ENCODE assay signal across 12 cellular contexts in the genomic region with DNA sequence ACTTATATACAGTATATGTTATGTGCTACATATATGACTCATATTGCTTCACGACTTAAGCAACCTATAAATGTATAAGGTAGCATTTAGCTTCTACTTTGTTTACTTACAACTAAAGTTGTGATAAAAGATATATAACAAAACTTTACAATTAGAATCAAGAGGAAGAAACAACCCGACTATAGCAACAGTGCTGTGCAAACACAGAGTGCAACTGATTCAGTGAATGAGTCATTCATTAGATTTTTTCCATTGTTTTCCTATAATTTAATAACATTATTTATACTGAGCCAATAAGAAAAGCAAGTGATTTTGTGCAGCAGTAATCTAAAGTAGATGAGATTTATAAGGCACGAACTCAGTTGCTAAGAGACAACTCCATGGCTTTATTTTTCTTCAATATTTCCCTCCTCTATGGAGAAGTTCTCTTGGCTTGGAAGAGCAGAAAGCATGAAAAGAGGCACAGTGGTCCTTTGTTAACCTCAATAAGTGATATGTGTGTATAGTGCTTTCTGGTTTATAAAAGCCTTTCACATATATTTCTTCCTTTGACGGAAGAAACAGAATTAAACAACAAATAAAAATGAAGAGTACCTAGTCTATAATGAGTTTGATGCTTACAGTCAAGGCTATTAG. TPM values are rescaled to one million over a fixed set of nuclear protein-coding genes. Genes with fewer than 3 reads are reported as not detected.
A peak's percentile ranks its signal among the peaks of the same experiment; 100 is the strongest.
DNase-seq lines count a peak whose midpoint lies in the region; ATAC-seq, FAIRE-seq and TF ChIP-seq lines count a peak whose summit lies in the region.
"Had no signal": no experiment of that assay in that cellular context is flagged by ENCODE, and none has a peak within 500 bp of the region (broad histone marks: within the 10 kb centered on the region; RNA-seq: fewer than 3 reads in every experiment).

No MANE protein-coding gene starts in this region.

- no peaks in the 10 kb centered on the region for H3K9me3 ChIP-seq in PC-3 (ENCODE audit: low read length)
- H3K9me3 ChIP-seq in endothelial cell of umbilical vein (replicated peaks; ENCODE audit: control insufficient read depth, insufficient read depth, low read length) = no peaks in the 10 kb centered on the region
- H3K9me3 ChIP-seq in neuronal stem cell (replicated peaks in 1 of 2; ENCODE audit: control insufficient read depth in 2 of 2, insufficient read depth in 1 of 2, low read depth in 1 of 2, low read length in 2 of 2) = peaks cover 0 to 2% of the 10 kb centered on the region in 2 donors
- H3K9me3 ChIP-seq: gastroesophageal sphincter, right atrium auricular region had no signal

- TF ChIP-seq CTCF in GM23338 (conservative IDR thresholded peaks at IDR 0.05; ENCODE audit: low read depth in 2 of 2) = no peak
- no peak for TF ChIP-seq CTCF in PC-3 (conservative IDR thresholded peaks at IDR 0.05; ENCODE audit: low read depth, low read length)
- TF ChIP-seq CTCF in endothelial cell of umbilical vein (IDR thresholded peaks at IDR 0.05; ENCODE audit: extremely low read depth in 1 of 2, insufficient read depth in 1 of 2, low read depth in 1 of 2, low read length in 2 of 2) = no peak

- H2AFZ ChIP-seq in GM23338 (no peak overlapping the region), PC-3 (ENCODE audit: low read length) (no peak overlapping the region), endothelial cell of umbilical vein (ENCODE audit: low read depth, low read length) (no peak overlapping the region), neuronal stem cell (ENCODE audit: low read length) (peak overlapping the region; percentile 48)

- H3F3A ChIP-seq in GM23338 (replicated peaks; ENCODE audit: low read depth) (no peaks in the 10 kb centered on the region), PC-3 (ENCODE audit: low read length, unreplicated experiment) (no peaks in the 10 kb centered on the region)

- no peaks in the 10 kb centered on the region for H3K9me3 Mint-ChIP-seq in GM23338

- H3K27ac ChIP-seq in GM23338 (ENCODE audit: low read depth) (no peak overlapping the region), PC-3 (ENCODE audit: low read length) (peak overlapping the region; percentile 63), endothelial cell of umbilical vein (ENCODE audit: insufficient read depth, low read depth, low read length) (no peak overlapping the region), neuronal stem cell (replicated peaks; ENCODE audit: low read length) (no peak overlapping the region)
- H3K27ac ChIP-seq: gastroesophageal sphincter, right atrium auricular region had no signal

- H4K20me1 ChIP-seq in GM23338 (replicated peaks; ENCODE audit: insufficient read depth) = no peaks in the 10 kb centered on the region
- H4K20me1 ChIP-seq in PC-3 (ENCODE audit: low read length) = no peaks in the 10 kb centered on the region
- no peaks in the 10 kb centered on the region for H4K20me1 ChIP-seq in endothelial cell of umbilical vein (replicated peaks; ENCODE audit: control insufficient read depth, extremely low read depth, insufficient read depth, low read length)

- CTCF ChIA-PET in PC-3 (lab: Charles Lee) (no interaction called here), endothelial cell of umbilical vein (lab: Charles Lee) (interaction anchor here (1.3 kb wide), 1 partner anchor 10 kb away, joined by 3 read pairs; no protein-coding TSS in a partner anchor)

- H3K9ac ChIP-seq in PC-3 (ENCODE audit: low read length) = peak overlapping the region; percentile 7; the same call in 1 of the 2 replicates
- H3K9ac ChIP-seq in endothelial cell of umbilical vein (replicated peaks; ENCODE audit: extremely low read depth, insufficient read depth, low read length) = no peak overlapping the region
- H3K9ac ChIP-seq in neuronal stem cell (ENCODE audit: low read depth, low read length, poor library complexity) = no peak overlapping the region

- no peak overlapping the region for H2AK5ac ChIP-seq in neuronal stem cell (ENCODE audit: low read depth, low read length)

- no peaks in the 10 kb centered on the region for H3K79me1 ChIP-seq in neuronal stem cell (ENCODE audit: low read depth, low read length)

- no peaks in the 10 kb centered on the region for H3K36me3 ChIP-seq in GM23338 (ENCODE audit: insufficient read depth)
- no peaks in the 10 kb centered on the region for H3K36me3 ChIP-seq in PC-3 (ENCODE audit: low read depth, low read length)
- H3K36me3 ChIP-seq in endothelial cell of umbilical vein (ENCODE audit: control insufficient read depth in 2 of 2, extremely low read depth in 1 of 2, insufficient read depth in 2 of 2, low read length in 2 of 2) = no peaks in the 10 kb centered on the region
- H3K36me3 ChIP-seq in neuronal stem cell (replicated peaks in 1 of 2; ENCODE audit: control insufficient read depth in 2 of 2, insufficient read depth in 2 of 2, low read length in 2 of 2) = peaks cover 2 to 4% of the 10 kb centered on the region in 2 donors
- H3K36me3 ChIP-seq: gastroesophageal sphincter, right atrium auricular region had no signal

- no peak overlapping the region for H4K8ac ChIP-seq in neuronal stem cell (ENCODE audit: low read depth, low read length)

- peaks cover 30% of the 10 kb centered on the region for H3K4me1 Mint-ChIP-seq in GM23338

- H2BK120ac ChIP-seq in neuronal stem cell (ENCODE audit: low read depth, low read length) = no peak overlapping the region

- H3K9me1 ChIP-seq in endothelial cell of umbilical vein (replicated peaks; ENCODE audit: control insufficient read depth, extremely low read depth, insufficient read depth, low read length) = no peaks in the 10 kb centered on the region

- no peaks in the 10 kb centered on the region for H3K36me3 Mint-ChIP-seq in GM23338 (ENCODE audit: low read depth)

- H3K27ac Mint-ChIP-seq in GM23338 = peak overlapping the region; percentile 89

- ATAC-seq in GM23338 (no peak), PC-3 (peak; percentile 80), HG03460 (IDR thresholded peaks at IDR 0.05; ENCODE audit: unreplicated experiment) (no peak)
- ATAC-seq: gastroesophageal sphincter had no signal

- dilution Hi-C loops in endothelial cell of umbilical vein (cut with MboI; ENCODE audit: extremely low pct_ligation_motif_present, low sequenced_read_pairs) = no loop called here

- TF ChIP-seq POLR2A in endothelial cell of umbilical vein (IDR thresholded peaks at IDR 0.05; ENCODE audit: low read depth, low read length) = no peak

- H3K18ac ChIP-seq in neuronal stem cell (ENCODE audit: low read length) = no peak overlapping the region

- DNase-seq in GM23338 (ENCODE audit: low spot score) (no peak), PC-3 (peak; percentile 64), endothelial cell of umbilical vein (ENCODE audit: low read depth, low spot score) (peak; percentile 83), neuronal stem cell (ENCODE audit: low spot score) (no peak), Ammon's horn (ENCODE audit: low spot score) (no peak), SKM-1 treated with dmso at 0.1 percent for 144 hours (lab: John Stamatoyannopoulos, UW; ENCODE audit: unreplicated experiment) (no peak)
- DNase-seq: activated CD8-positive, alpha-beta memory T cell treated with anti-CD3 and anti-CD28 coated beads, Interleukin-2, amount 50 U/mL, for 4 hours; T1000 had no signal

- H2BK5ac ChIP-seq in neuronal stem cell (ENCODE audit: low read length) = no peak overlapping the region

- H3K4me2 ChIP-seq in GM23338 (no peak overlapping the region), PC-3 (ENCODE audit: low read length) (peak overlapping the region; percentile 53), endothelial cell of umbilical vein (ENCODE audit: insufficient read depth, low read length) (peak overlapping the region; percentile 9), neuronal stem cell (ENCODE audit: insufficient read depth, low read length, poor library complexity, severe bottlenecking) (no peak overlapping the region)

- H2BK15ac ChIP-seq in neuronal stem cell (ENCODE audit: low read length) = no peak overlapping the region

- BruUV-seq in PC-3 (replicated peaks; lab: Mats Ljungman, UMichigan) (no TSS peak), endothelial cell of umbilical vein (replicated peaks; lab: Mats Ljungman, UMichigan) (no TSS peak)

- H2BK12ac ChIP-seq in neuronal stem cell (ENCODE audit: low read length) = no peak overlapping the region

- H3K23ac ChIP-seq in neuronal stem cell (ENCODE audit: low read depth, low read length, poor library complexity) = no peak overlapping the region

- no peak overlapping the region for H4K91ac ChIP-seq in neuronal stem cell (ENCODE audit: low read depth, low read length, poor library complexity)

- H3K14ac ChIP-seq in neuronal stem cell (ENCODE audit: low read length) = no peak overlapping the region

- H3K4me3 ChIP-seq in GM23338 (no peak overlapping the region), PC-3 (ENCODE audit: low read length) (no peak overlapping the region), endothelial cell of umbilical vein (replicated peaks in 1 of 3; ENCODE audit: insufficient read depth in 1 of 3, low read depth in 1 of 3, low read length in 3 of 3) (no peak overlapping the region), neuronal stem cell (ENCODE audit: low read length in 2 of 2) (no peak overlapping the region)
- H3K4me3 ChIP-seq: gastroesophageal sphincter, right atrium auricular region had no signal

- no peak overlapping the region for H3K4me3 Mint-ChIP-seq in GM23338

- H3K4me1 ChIP-seq in GM23338 (ENCODE audit: insufficient read depth) (no peaks in the 10 kb centered on the region; the same call in 1 of the 2 replicates), PC-3 (ENCODE audit: insufficient read depth, low read length) (peaks cover 33% of the 10 kb centered on the region), endothelial cell of umbilical vein (ENCODE audit: control insufficient read depth, extremely low read depth, insufficient read depth, low read length) (peaks cover 3% of the 10 kb centered on the region), neuronal stem cell (ENCODE audit: control insufficient read depth in 2 of 2, insufficient read depth in 1 of 2, low read depth in 1 of 2, low read length in 2 of 2) (peaks cover 14 to 35% of the 10 kb centered on the region in 2 donors)
- H3K4me1 ChIP-seq: gastroesophageal sphincter, right atrium auricular region had no signal

- H3K27me3 ChIP-seq in GM23338 (ENCODE audit: insufficient read depth) = no peaks in the 10 kb centered on the region
- H3K27me3 ChIP-seq in PC-3 (ENCODE audit: low read length) = no peaks in the 10 kb centered on the region
- no peaks in the 10 kb centered on the region for H3K27me3 ChIP-seq in endothelial cell of umbilical vein (ENCODE audit: control insufficient read depth in 2 of 2, insufficient read depth in 2 of 2, low read length in 2 of 2)
- no peaks in the 10 kb centered on the region for H3K27me3 ChIP-seq in neuronal stem cell (ENCODE audit: control insufficient read depth in 3 of 3, insufficient read depth in 3 of 3, low read depth in 1 of 3, low read length in 3 of 3)
- H3K27me3 ChIP-seq: gastroesophageal sphincter, right atrium auricular region had no signal

- H3K9me2 ChIP-seq in GM23338 (ENCODE audit: insufficient read depth) (no peaks in the 10 kb centered on the region), PC-3 (replicated peaks; ENCODE audit: low read length) (no peaks in the 10 kb centered on the region)

- H3K79me2 ChIP-seq in GM23338 (replicated peaks; ENCODE audit: insufficient read depth) (no peaks in the 10 kb centered on the region), PC-3 (ENCODE audit: low read length) (no peaks in the 10 kb centered on the region), endothelial cell of umbilical vein (ENCODE audit: control insufficient read depth, insufficient read depth, low read length) (no peaks in the 10 kb centered on the region)

- POLR2A ChIA-PET in PC-3 (lab: Charles Lee; ENCODE audit: unreplicated experiment) = no interaction called here
- POLR2A ChIA-PET in endothelial cell of umbilical vein (lab: Charles Lee) = no interaction called here

- peaks cover 1% of the 10 kb centered on the region for H3K27me3 Mint-ChIP-seq in GM23338 (ENCODE audit: insufficient read depth, low read depth, poor library complexity)

- H3K4ac ChIP-seq in neuronal stem cell (ENCODE audit: low read length) = no peak overlapping the region

- FAIRE-seq in endothelial cell of umbilical vein (lab: Jason Lieb, UNC) = no peak

- no CpG with 5 or more reads among the region's 4 CpGs for WGBS in neuronal stem cell (ENCODE audit: extremely low coverage in 2 of 2, insufficient read length in 2 of 2, insufficient replicate concordance in 1 of 2), 2 donors

- intact Hi-C loops in PC-3 (cut with micrococcal nuclease) = loop anchor here (1.0 to 10.0 kb wide), 6 partner anchors 20 to 346 kb away; a partner anchor contains a TSS
- intact Hi-C loops in endothelial cell of umbilical vein (cut with micrococcal nuclease) = no loop called here

RNA-seq across cellular contexts. Expression of a gene that starts 19.8 kb away (rescaled TPM):
- 11.5 and 17.4 TPM in 2 replicates for total RNA-seq in GM23338 (2014; rRNA removed; shearing (Covaris generic))
- polyA plus RNA-seq in GM23338 (2016; fragmentation: Nextera tagmentation; extraction: Ambion mirVana) (25.0 and 26.2 TPM in 2 replicates), endothelial cell of umbilical vein (15.5 and 19.5 TPM in 2 replicates)
- total RNA-seq in PC-3 (2014; rRNA removed) (10.4 and 10.7 TPM in 2 replicates), endothelial cell of umbilical vein (25.9 and 26.8 TPM in 2 replicates)
- 18.5 and 22.4 TPM in 2 replicates for polyA plus RNA-seq in endothelial cell of umbilical vein (2011; cell fraction: cytosol; rRNA removed)
- 24.1 and 24.3 TPM in 2 replicates for polyA plus RNA-seq in endothelial cell of umbilical vein (2011; cell fraction: nucleus; rRNA removed)
- polyA plus RNA-seq in endothelial cell of umbilical vein (2012) = 16.5 and 17.0 TPM in 2 replicates
- polyA minus RNA-seq in endothelial cell of umbilical vein = 16.0 and 21.5 TPM in 2 replicates
- polyA minus RNA-seq in endothelial cell of umbilical vein (2011; cell fraction: cytosol; rRNA and poly(A)+ RNA removed) = 5.7 TPM
- polyA minus RNA-seq in endothelial cell of umbilical vein (2011; cell fraction: nucleus; rRNA and poly(A)+ RNA removed) = 11.5 and 17.6 TPM in 2 replicates
- 20.9 TPM for polyA plus RNA-seq in neuronal stem cell (2013, experiment 1 of 2)
- polyA plus RNA-seq in neuronal stem cell (2013, experiment 2 of 2) = 21.0 TPM

RNA-seq across cellular contexts. Expression of a gene that starts 40.8 kb away (rescaled TPM):
- total RNA-seq in GM23338 (2014; rRNA removed; shearing (Covaris generic)) = not detected in 2 replicates
- polyA plus RNA-seq in GM23338 (2016; fragmentation: Nextera tagmentation; extraction: Ambion mirVana) = not detected in 2 replicates
- total RNA-seq in PC-3 (2014; rRNA removed) = not detected in 2 replicates
- total RNA-seq in endothelial cell of umbilical vein = not detected in 2 replicates
- polyA plus RNA-seq in endothelial cell of umbilical vein = not detected in 2 replicates
- not detected in 2 replicates for polyA plus RNA-seq in endothelial cell of umbilical vein (2011; cell fraction: cytosol; rRNA removed)
- not detected in 2 replicates for polyA plus RNA-seq in endothelial cell of umbilical vein (2011; cell fraction: nucleus; rRNA removed)
- polyA plus RNA-seq in endothelial cell of umbilical vein (2012) = not detected in 2 replicates
- polyA minus RNA-seq in endothelial cell of umbilical vein = not detected in 2 replicates
- not detected for polyA minus RNA-seq in endothelial cell of umbilical vein (2011; cell fraction: cytosol; rRNA and poly(A)+ RNA removed)
- not detected in 2 replicates for polyA minus RNA-seq in endothelial cell of umbilical vein (2011; cell fraction: nucleus; rRNA and poly(A)+ RNA removed)
- 0.22 TPM for polyA plus RNA-seq in neuronal stem cell (2013, experiment 1 of 2)
- polyA plus RNA-seq in neuronal stem cell (2013, experiment 2 of 2) = 0.08 TPM
- total RNA-seq: cerebellum, right atrium auricular region had no signal

Comparison
In these comparisons a context has a peak if more than half of its experiments do, and no peak if none do; other contexts are left out.
1. DNase-seq: peak in PC-3 (single experiment) and endothelial cell of umbilical vein (single experiment); none in GM23338 (single experiment), neuronal stem cell (single experiment), Ammon's horn (single experiment) and SKM-1 treated with dmso at 0.1 percent for 144 hours (single experiment).
2. H3K4me2 ChIP-seq: peak in PC-3 (single experiment) and endothelial cell of umbilical vein (single experiment); none in GM23338 (single experiment) and neuronal stem cell (single experiment).